Comparison of ENCODE assay signal across 9 cellular contexts in genomic region chr11:64845125-64845735, GRCh38. TPM values are rescaled to one million over a fixed set of nuclear protein-coding genes. Genes with fewer than 3 reads are reported as not detected.
A peak's percentile ranks its signal among the peaks of the same experiment; 100 is the strongest.
DNase-seq lines count a peak whose midpoint lies in the region; ATAC-seq, FAIRE-seq and TF ChIP-seq lines count a peak whose summit lies in the region.
"Had no signal": no experiment of that assay in that cellular context is flagged by ENCODE, and none has a peak within 500 bp of the region (broad histone marks: within the 10 kb centered on the region; RNA-seq: fewer than 3 reads in every experiment).

No MANE protein-coding gene starts in this region.

- H2AFZ ChIP-seq in H1 (ENCODE audit: low read length) (no peak overlapping the region), parathyroid adenoma (peak overlapping the region; percentile 75)

- ATAC-seq in left lobe of liver, result no peak

- peak overlapping the region; percentile 17; the same call in 1 of the 2 replicates for H4K8ac ChIP-seq in H1 (ENCODE audit: extremely low read depth, insufficient read depth, low read length)

- DNase-seq in GM06990 (ENCODE audit: extremely low read depth, insufficient read length) (no peak), NB4 (ENCODE audit: low read depth) (peak; percentile 61), H1 (ENCODE audit: low read depth in 1 of 2, low spot score in 2 of 2) (no peak), NCI-H2196 treated with DMSO at 0.1 percent for 48 hours (lab: John Stamatoyannopoulos, UW; ENCODE audit: unreplicated experiment) (no peak), activated gamma-delta T cell (lab: John Stamatoyannopoulos, UW) (no peak), left lobe of liver (ENCODE audit: low spot score) (no peak)
- DNase-seq in activated naive CD4-positive, alpha-beta T cell treated with Interleukin-2 at 50 U/mL for 16 hours, result no peak
- DNase-seq: hippocampal formation had no signal

- H3K9me3 ChIP-seq in H1 (ENCODE audit: insufficient read depth in 2 of 2, low read depth in 1 of 2, low read length in 1 of 2) (no peaks in the 10 kb centered on the region), parathyroid adenoma (ENCODE audit: control insufficient read depth, low read length) (no peaks in the 10 kb centered on the region)

- H3K4me1 ChIP-seq in H1 (replicated peaks in 1 of 4; ENCODE audit: control insufficient read depth in 3 of 4, insufficient read depth in 4 of 4, low read length in 3 of 4), result peaks cover 0 to 35% (median 23%) of the 10 kb centered on the region in 4 experiments; a peak in 6 of 7 replicates
- no peaks in the 10 kb centered on the region for H3K4me1 ChIP-seq in parathyroid adenoma

- H2AK5ac ChIP-seq in H1 (ENCODE audit: low read depth, low read length), result no peak overlapping the region

- TF ChIP-seq POLR2A in NB4 (IDR thresholded peaks at IDR 0.05; ENCODE audit: extremely low read depth, insufficient read length) (no peak), H1 (IDR thresholded peaks at IDR 0.05; ENCODE audit: control extremely low read depth in 1 of 2, low read depth in 2 of 2, low read length in 2 of 2) (no peak)

- no peak overlapping the region for H3K14ac ChIP-seq in H1 (ENCODE audit: insufficient read length)

- peak overlapping the region; percentile 44; the same call in 1 of the 2 replicates for H2BK12ac ChIP-seq in H1 (ENCODE audit: low read depth, low read length)

- no peak overlapping the region for H3K56ac ChIP-seq in H1 (replicated peaks; ENCODE audit: insufficient read length, low read depth, low read length)

- H3K23ac ChIP-seq in H1 (ENCODE audit: insufficient read length), result no peak overlapping the region

- H3K4me3 ChIP-seq in GM06990 (replicated peaks; ENCODE audit: low read depth, low read length), result peak overlapping the region; percentile 53
- H3K4me3 ChIP-seq in NB4 (ENCODE audit: low read depth, low read length), result no peak overlapping the region
- peak overlapping the region; percentile 71 to 94 (median 76) for H3K4me3 ChIP-seq in H1 (ENCODE audit: extremely low read depth in 1 of 4, insufficient read depth in 2 of 4, low read depth in 3 of 4, low read length in 4 of 4)
- peak overlapping the region; percentile 40 for H3K4me3 ChIP-seq in parathyroid adenoma (ENCODE audit: low read depth, low read length)

- H3K36me3 ChIP-seq in GM06990 (ENCODE audit: control insufficient read depth, insufficient read depth, low read length) (no peaks in the 10 kb centered on the region), H1 (ENCODE audit: control insufficient read depth in 2 of 4, insufficient read depth in 4 of 4, low read length in 3 of 4) (no peaks in the 10 kb centered on the region), parathyroid adenoma (ENCODE audit: control insufficient read depth, insufficient read depth, low read length) (no peaks in the 10 kb centered on the region)

- CTCF ChIA-PET in H1 (lab: Charles Lee; ENCODE audit: partially characterized antibody), result interaction anchor here (0.6 to 32.3 kb wide), 10 partner anchors 15 to 493 kb away, joined by 3 to 1058 read pairs (median 20); partner anchors contain the start of genes ARL2, BATF2, EHD1 and TM7SF2

- no peak for TF ChIP-seq EP300 in H1 (IDR thresholded peaks at IDR 0.05; ENCODE audit: borderline replicate concordance in 1 of 2, low read depth in 2 of 2, low read length in 2 of 2)

- no peak overlapping the region for H4K91ac ChIP-seq in H1 (replicated peaks; ENCODE audit: insufficient read length, low read length)

- no peak overlapping the region for H2BK120ac ChIP-seq in H1 (replicated peaks; ENCODE audit: low read depth, low read length)

- POLR2A ChIA-PET in H1 (lab: Charles Lee; ENCODE audit: partially characterized antibody), result interaction anchor here (25.7 kb wide), 1 partner anchor 39 kb away, joined by 408 read pairs; the partner anchor contains the start of gene EHD1

- TF ChIP-seq CTCF in GM06990 (IDR thresholded peaks at IDR 0.05; ENCODE audit: insufficient read depth, low read length, poor library complexity, severe bottlenecking) (no peak), NB4 (IDR thresholded peaks at IDR 0.05; ENCODE audit: low read depth, low read length) (no peak), H1 (IDR thresholded peaks at IDR 0.05; ENCODE audit: control extremely low read depth in 1 of 3, insufficient read depth in 1 of 3, low read depth in 1 of 3, low read length in 3 of 3) (no peak), parathyroid adenoma (IDR thresholded peaks at IDR 0.05) (no peak)

- H4K20me1 ChIP-seq in H1 (replicated peaks in 1 of 2; ENCODE audit: control insufficient read depth in 1 of 2, insufficient read depth in 2 of 2, low read length in 2 of 2), result no peaks in the 10 kb centered on the region

- no peak overlapping the region for H3K4ac ChIP-seq in H1 (replicated peaks; ENCODE audit: insufficient read length, low read depth, low read length)

- H2BK20ac ChIP-seq in H1 (ENCODE audit: low read length), result no peak overlapping the region

- H2BK5ac ChIP-seq in H1 (ENCODE audit: low read depth, low read length), result peak overlapping the region; percentile 78; the same call in 1 of the 2 replicates

- 21% methylated on average over 9 of the region's 9 CpGs; no CpG with 5 or more reads in 1 of the 2 experiments for WGBS in H1 (ENCODE audit: extremely low coverage in 1 of 2, insufficient coverage in 1 of 2, insufficient read length in 1 of 2, insufficient replicate concordance in 2 of 2, low coverage in 1 of 2, low lambda C conversion rate in 2 of 2, missing lambda C conversion rate in 1 of 2), 2 experiments

- H4K5ac ChIP-seq in H1 (ENCODE audit: insufficient read length, low read depth, low read length), result no peak overlapping the region

- H3K27ac ChIP-seq in H1 (ENCODE audit: low read depth, low read length), result peak overlapping the region; percentile 75; the same call in 1 of the 2 replicates
- H3K27ac ChIP-seq in parathyroid adenoma, result peak overlapping the region; percentile 56

- no peak overlapping the region for H2BK15ac ChIP-seq in H1 (ENCODE audit: low read length)

- H3K79me2 ChIP-seq in H1 (ENCODE audit: control insufficient read depth in 1 of 2, insufficient read depth in 2 of 2, low read length in 2 of 2) (peaks cover 0 to 3% of the 10 kb centered on the region in 2 experiments; a peak in 1 of 4 replicates), parathyroid adenoma (no peaks in the 10 kb centered on the region)

- H3K18ac ChIP-seq in H1 (ENCODE audit: extremely low read depth, low read length), result peak overlapping the region; percentile 1; the same call in 1 of the 2 replicates

- peaks cover 9% of the 10 kb centered on the region for H3K23me2 ChIP-seq in H1 (ENCODE audit: low read depth, low read length)

- TF ChIP-seq RAD21 in H1 (IDR thresholded peaks at IDR 0.05 in 1 of 2, conservative IDR thresholded peaks at IDR 0.05 in 1 of 2; ENCODE audit: low read depth in 2 of 2, low read length in 2 of 2), result no peak

- no peak for FAIRE-seq in H1 (lab: Jason Lieb, UNC)

- no peaks in the 10 kb centered on the region for H3K27me3 ChIP-seq in GM06990 (replicated peaks; ENCODE audit: control insufficient read depth, insufficient read depth, low read length)
- no peaks in the 10 kb centered on the region for H3K27me3 ChIP-seq in H1 (replicated peaks in 1 of 4; ENCODE audit: control insufficient read depth in 3 of 4, extremely low read depth in 1 of 4, insufficient read depth in 3 of 4, low read length in 3 of 4)
- H3K27me3 ChIP-seq in parathyroid adenoma (ENCODE audit: control insufficient read depth, insufficient read depth, low read length), result no peaks in the 10 kb centered on the region

- no peaks in the 10 kb centered on the region; the same call in 1 of the 2 replicates for H3K79me1 ChIP-seq in H1 (ENCODE audit: low read depth, low read length)

- peak overlapping the region; percentile 65 to 84 for H3K4me2 ChIP-seq in H1 (ENCODE audit: insufficient read depth in 1 of 2, low read depth in 2 of 2, low read length in 2 of 2)
- peak overlapping the region; percentile 66 for H3K4me2 ChIP-seq in parathyroid adenoma (ENCODE audit: low read length)

- H3K9ac ChIP-seq in H1 (replicated peaks in 1 of 4; ENCODE audit: extremely low read depth in 1 of 4, low read depth in 3 of 4, low read length in 3 of 4) (no peak overlapping the region), parathyroid adenoma (no peak overlapping the region)

RNA-seq across cellular contexts. Expression of gene CDC42BPG, which starts 0.8 kb away (rescaled TPM):
- 10.6 and 12.3 TPM in 2 replicates for total RNA-seq in H1 (2021; fragmentation: NEBNext Ultra II Directional; extraction: Animal tissue kit (Norgen Biotek cat#: 25700))
- polyA plus RNA-seq in H1 (2011; rRNA removed), result 3.7 and 6.7 TPM in 2 replicates
- 5.9 TPM for polyA plus RNA-seq in H1 (2011; cell fraction: cytosol; rRNA removed)
- polyA plus RNA-seq in H1 (2011; cell fraction: nucleus; rRNA removed), result 27.1 TPM
- 6.2 to 12.1 TPM (median 10.3 TPM) in 4 replicates for polyA plus RNA-seq in H1 (2012, experiment 1 of 2)
- polyA plus RNA-seq in H1 (2012, experiment 2 of 2), result 4.7 TPM
- 4.8 TPM for polyA plus RNA-seq in H1 (2013, experiment 1 of 2)
- 3.8 TPM for polyA plus RNA-seq in H1 (2013, experiment 2 of 2)
- polyA minus RNA-seq in H1 (2011; rRNA and poly(A)+ RNA removed), result 4.5 and 4.9 TPM in 2 replicates
- 7.4 TPM for polyA minus RNA-seq in H1 (2011; cell fraction: cytosol; rRNA and poly(A)+ RNA removed)
- polyA minus RNA-seq in H1 (2011; cell fraction: nucleus; rRNA and poly(A)+ RNA removed), result 20.2 TPM
- 1.2 TPM for total RNA-seq in left lobe of liver

RNA-seq across cellular contexts. Expression of gene EHD1, which starts 33.2 kb away (rescaled TPM):
- total RNA-seq in H1 (2021; fragmentation: NEBNext Ultra II Directional; extraction: Animal tissue kit (Norgen Biotek cat#: 25700)), result 36.9 and 42.9 TPM in 2 replicates
- polyA plus RNA-seq in H1 (2011; rRNA removed), result 31.5 and 54.0 TPM in 2 replicates
- polyA plus RNA-seq in H1 (2011; cell fraction: cytosol; rRNA removed), result 33.1 TPM
- 38.0 TPM for polyA plus RNA-seq in H1 (2011; cell fraction: nucleus; rRNA removed)
- 22.9 to 33.8 TPM (median 30.9 TPM) in 4 replicates for polyA plus RNA-seq in H1 (2012, experiment 1 of 2)
- polyA plus RNA-seq in H1 (2012, experiment 2 of 2), result 28.9 TPM
- polyA plus RNA-seq in H1 (2013, experiment 1 of 2), result 19.7 TPM
- 17.7 TPM for polyA plus RNA-seq in H1 (2013, experiment 2 of 2)
- polyA minus RNA-seq in H1 (2011; rRNA and poly(A)+ RNA removed), result 24.7 and 48.1 TPM in 2 replicates
- polyA minus RNA-seq in H1 (2011; cell fraction: cytosol; rRNA and poly(A)+ RNA removed), result 28.1 TPM
- polyA minus RNA-seq in H1 (2011; cell fraction: nucleus; rRNA and poly(A)+ RNA removed), result 22.0 TPM
- total RNA-seq in left lobe of liver, result 29.9 TPM

RNA-seq across cellular contexts. Expression of gene MEN1, which starts 34.9 kb away (rescaled TPM):
- 56.3 and 56.9 TPM in 2 replicates for total RNA-seq in H1 (2021; fragmentation: NEBNext Ultra II Directional; extraction: Animal tissue kit (Norgen Biotek cat#: 25700))
- polyA plus RNA-seq in H1 (2011; rRNA removed), result 47.2 and 78.5 TPM in 2 replicates
- polyA plus RNA-seq in H1 (2011; cell fraction: cytosol; rRNA removed), result 43.0 TPM
- polyA plus RNA-seq in H1 (2011; cell fraction: nucleus; rRNA removed), result 97.2 TPM
- polyA plus RNA-seq in H1 (2012, experiment 1 of 2), result 37.5 to 59.8 TPM (median 54.2 TPM) in 4 replicates
- 53.7 TPM for polyA plus RNA-seq in H1 (2012, experiment 2 of 2)
- 63.6 TPM for polyA plus RNA-seq in H1 (2013, experiment 1 of 2)
- polyA plus RNA-seq in H1 (2013, experiment 2 of 2), result 66.9 TPM
- polyA minus RNA-seq in H1 (2011; rRNA and poly(A)+ RNA removed), result 22.9 and 27.9 TPM in 2 replicates
- polyA minus RNA-seq in H1 (2011; cell fraction: cytosol; rRNA and poly(A)+ RNA removed), result 32.7 TPM
- 27.2 TPM for polyA minus RNA-seq in H1 (2011; cell fraction: nucleus; rRNA and poly(A)+ RNA removed)
- total RNA-seq in left lobe of liver, result 24.0 TPM

RNA-seq across cellular contexts. Expression of gene MAP4K2, which starts 42.2 kb away (rescaled TPM):
- total RNA-seq in H1 (2021; fragmentation: NEBNext Ultra II Directional; extraction: Animal tissue kit (Norgen Biotek cat#: 25700)), result 20.7 and 24.0 TPM in 2 replicates
- 20.1 and 25.3 TPM in 2 replicates for polyA plus RNA-seq in H1 (2011; rRNA removed)
- 22.2 TPM for polyA plus RNA-seq in H1 (2011; cell fraction: cytosol; rRNA removed)
- polyA plus RNA-seq in H1 (2011; cell fraction: nucleus; rRNA removed), result 54.2 TPM
- 14.0 to 19.1 TPM (median 15.9 TPM) in 4 replicates for polyA plus RNA-seq in H1 (2012, experiment 1 of 2)
- polyA plus RNA-seq in H1 (2012, experiment 2 of 2), result 12.9 TPM
- polyA plus RNA-seq in H1 (2013, experiment 1 of 2), result 11.2 TPM
- polyA plus RNA-seq in H1 (2013, experiment 2 of 2), result 12.0 TPM
- 18.5 and 20.3 TPM in 2 replicates for polyA minus RNA-seq in H1 (2011; rRNA and poly(A)+ RNA removed)
- 11.0 TPM for polyA minus RNA-seq in H1 (2011; cell fraction: cytosol; rRNA and poly(A)+ RNA removed)
- 11.6 TPM for polyA minus RNA-seq in H1 (2011; cell fraction: nucleus; rRNA and poly(A)+ RNA removed)
- total RNA-seq in left lobe of liver, result 6.6 TPM
